In the genomic region with DNA sequence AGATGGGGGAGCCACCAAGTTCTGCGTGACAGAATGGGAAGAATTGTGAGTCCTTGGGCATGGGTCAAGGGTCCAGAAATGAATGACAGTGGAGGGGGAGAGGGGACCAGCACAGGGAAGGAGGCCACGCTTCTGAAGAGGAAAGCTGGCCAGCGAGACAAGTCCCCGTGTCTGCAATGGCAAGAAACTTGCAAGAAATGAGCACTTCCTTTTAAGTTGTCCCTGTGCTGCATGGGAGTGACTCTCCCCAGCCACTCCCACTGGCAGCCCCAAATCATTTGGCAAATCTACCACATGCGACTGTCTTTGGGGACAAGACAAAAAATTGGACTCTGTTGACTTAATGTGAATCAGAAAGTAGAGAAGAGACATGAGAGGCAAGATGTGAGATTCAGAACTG, we compare ENCODE assay signal across 15 cellular contexts.
"Had no signal": no experiment of that assay in that cellular context is flagged by ENCODE, and none has a peak within 500 bp of the region (broad histone marks: within the 10 kb centered on the region; RNA-seq: fewer than 3 reads in every experiment).

No MANE protein-coding gene starts in this region.

- ATAC-seq: activated CD8-positive, alpha-beta memory T cell treated with anti-CD3 and anti-CD28 coated beads, Interleukin-2, amount 10 ng/mL, durations not matched to agents 7 days and 5 days; left ventricle myocardium superior; naive thymus-derived CD8-positive, alpha-beta T cell had no signal

- H3K27ac ChIP-seq: adrenal gland, parathyroid adenoma, WERI-Rb-1 had no signal

- DNase-seq: activated CD4-positive, alpha-beta memory T cell treated with anti-CD3 and anti-CD28 coated beads for 36 hours; activated CD8-positive, alpha-beta memory T cell treated with anti-CD3 and anti-CD28 coated beads, Interleukin-2, amount 10 ng/mL, durations not matched to agents 7 days and 5 days; activated effector memory CD4-positive, alpha-beta T cell treated with Interleukin-2 at 50 U/mL for 16 hours; activated T-cell treated with anti-CD3 and anti-CD28 coated beads, Interleukin-2, amount 50 U/mL, for 24 hours; adrenal gland; foreskin fibroblast; hypothalamus; left ventricle myocardium superior; naive thymus-derived CD8-positive, alpha-beta T cell; stimulated activated CD4-positive, alpha-beta T cell treated with anti-CD3 and anti-CD28 coated beads, Interleukin-1b, Interleukin-23, amount 100 ng/mL, for 48 hours; WERI-Rb-1 had no signal

- H3K27me3 Mint-ChIP-seq: activated naive CD4-positive, alpha-beta T cell treated with anti-CD3 and anti-CD28 coated beads, Interleukin-2, amount 50 U/mL, for 24 hours; activated T-cell treated with anti-CD3 and anti-CD28 coated beads, Interleukin-2, amount 50 U/mL, for 24 hours had no signal

- H3K36me3 ChIP-seq: adrenal gland, WERI-Rb-1 had no signal

- H2AFZ ChIP-seq: parathyroid adenoma had no signal

- H3K27me3 ChIP-seq: adrenal gland had no signal

- H3K4me3 ChIP-seq: adrenal gland had no signal

- H3K36me3 Mint-ChIP-seq: activated CD4-positive, alpha-beta memory T cell treated with anti-CD3 and anti-CD28 coated beads for 36 hours; activated CD8-positive, alpha-beta memory T cell treated with anti-CD3 and anti-CD28 coated beads, Interleukin-2, amount 10 ng/mL, durations not matched to agents 7 days and 5 days; activated naive CD4-positive, alpha-beta T cell treated with anti-CD3 and anti-CD28 coated beads, Interleukin-2, amount 50 U/mL, for 24 hours; memory B cell; naive thymus-derived CD8-positive, alpha-beta T cell had no signal

- H3K4me1 ChIP-seq: parathyroid adenoma had no signal

- H3K79me2 ChIP-seq: parathyroid adenoma had no signal

- H3K9me3 ChIP-seq: adrenal gland had no signal

- H3K27ac Mint-ChIP-seq: activated CD4-positive, alpha-beta memory T cell treated with anti-CD3 and anti-CD28 coated beads for 36 hours; activated CD8-positive, alpha-beta memory T cell treated with anti-CD3 and anti-CD28 coated beads, Interleukin-2, amount 10 ng/mL, durations not matched to agents 7 days and 5 days; activated naive CD4-positive, alpha-beta T cell treated with anti-CD3 and anti-CD28 coated beads, Interleukin-2, amount 50 U/mL, for 24 hours; activated T-cell treated with anti-CD3 and anti-CD28 coated beads, Interleukin-2, amount 50 U/mL, for 24 hours; memory B cell; naive thymus-derived CD8-positive, alpha-beta T cell; T-helper 2 cell treated with Interferon-gamma antibody and Interleukin-4, amounts not matched to agents 5 μg/mL and 100 μg/mL, for 36 hours had no signal

- H3K4me3 Mint-ChIP-seq: activated CD4-positive, alpha-beta memory T cell treated with anti-CD3 and anti-CD28 coated beads for 36 hours; activated CD8-positive, alpha-beta memory T cell treated with anti-CD3 and anti-CD28 coated beads, Interleukin-2, amount 10 ng/mL, durations not matched to agents 7 days and 5 days; activated naive CD4-positive, alpha-beta T cell treated with anti-CD3 and anti-CD28 coated beads, Interleukin-2, amount 50 U/mL, for 24 hours; activated T-cell treated with anti-CD3 and anti-CD28 coated beads, Interleukin-2, amount 50 U/mL, for 24 hours; memory B cell; naive thymus-derived CD8-positive, alpha-beta T cell; T-helper 2 cell treated with Interferon-gamma antibody and Interleukin-4, amounts not matched to agents 5 μg/mL and 100 μg/mL, for 36 hours had no signal

- H3K9me3 Mint-ChIP-seq: activated CD4-positive, alpha-beta memory T cell treated with anti-CD3 and anti-CD28 coated beads for 36 hours; activated naive CD4-positive, alpha-beta T cell treated with anti-CD3 and anti-CD28 coated beads, Interleukin-2, amount 50 U/mL, for 24 hours; activated T-cell treated with anti-CD3 and anti-CD28 coated beads, Interleukin-2, amount 50 U/mL, for 24 hours; memory B cell; naive thymus-derived CD8-positive, alpha-beta T cell; T-helper 2 cell treated with Interferon-gamma antibody and Interleukin-4, amounts not matched to agents 5 μg/mL and 100 μg/mL, for 36 hours had no signal

- H3K4me1 Mint-ChIP-seq: activated CD8-positive, alpha-beta memory T cell treated with anti-CD3 and anti-CD28 coated beads, Interleukin-2, amount 10 ng/mL, durations not matched to agents 7 days and 5 days; activated naive CD4-positive, alpha-beta T cell treated with anti-CD3 and anti-CD28 coated beads, Interleukin-2, amount 50 U/mL, for 24 hours; memory B cell; naive thymus-derived CD8-positive, alpha-beta T cell had no signal
